In the genomic region with DNA sequence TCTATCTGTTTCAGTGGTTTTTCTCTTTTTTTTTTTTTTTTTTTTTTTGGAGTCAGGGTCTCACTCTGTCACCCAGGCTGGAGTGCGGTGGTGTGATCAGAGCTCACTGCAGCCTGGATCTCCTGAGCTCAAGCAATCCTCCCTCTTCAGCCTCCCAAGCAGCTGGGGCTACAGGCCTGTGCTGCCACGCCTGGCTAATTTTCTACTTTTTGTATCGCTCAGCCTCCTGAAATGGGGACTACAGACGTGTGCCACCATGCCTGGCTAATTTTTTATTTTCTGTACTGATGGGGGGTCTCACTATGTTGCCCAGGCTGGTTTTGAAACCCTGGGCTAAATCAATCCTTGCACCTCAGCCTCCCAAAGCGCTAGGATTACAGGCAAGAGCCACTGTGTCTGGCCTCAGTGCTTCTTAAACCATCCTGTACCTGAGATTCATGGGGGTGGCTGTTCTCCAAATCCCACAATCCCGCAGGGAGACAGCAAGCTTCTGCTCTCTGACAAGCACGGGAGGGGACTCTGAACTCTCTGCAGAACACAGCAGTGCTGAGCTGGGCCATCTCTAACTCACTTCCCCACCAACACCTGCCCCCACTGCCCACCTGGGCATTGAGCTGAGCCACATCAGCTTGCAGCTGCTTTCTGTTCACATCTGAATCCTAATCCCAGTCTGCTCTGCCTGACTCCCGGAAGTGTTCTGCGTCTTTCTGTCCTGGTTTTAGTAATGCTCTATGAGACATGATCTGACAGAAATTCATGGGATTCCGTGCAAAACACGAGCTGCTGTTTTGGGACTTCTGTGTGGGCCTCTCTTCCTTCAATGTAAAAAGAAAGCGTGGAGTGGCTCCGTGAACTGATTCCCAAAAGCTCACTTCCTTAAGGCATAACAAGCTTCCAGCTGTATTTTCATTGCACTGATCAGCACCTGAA, we compare ENCODE assay signal across 12 cellular contexts.
DNase-seq lines count a peak whose midpoint lies in the region; ATAC-seq and TF ChIP-seq lines count a peak whose summit lies in the region.
"Had no signal": no experiment of that assay in that cellular context is flagged by ENCODE, and none has a peak within 500 bp of the region (broad histone marks: within the 10 kb centered on the region; RNA-seq: fewer than 3 reads in every experiment).

No MANE protein-coding gene starts in this region.

- peaks cover 4% of the 10 kb centered on the region for H3K9me3 ChIP-seq in OCI-LY3 (ENCODE audit: insufficient read depth, low read length)
- H3K9me3 ChIP-seq: SK-N-SH had no signal

- no peaks in the 10 kb centered on the region for H3K27me3 ChIP-seq in OCI-LY3 (ENCODE audit: low read depth, low read length)

- no peak overlapping the region for H2AFZ ChIP-seq in OCI-LY3 (ENCODE audit: low read depth, low read length)

- DNase-seq in GM12865 (ENCODE audit: low read depth), result peak; percentile 49
- no peak for DNase-seq in left lobe of liver (ENCODE audit: low spot score)
- no peak for DNase-seq in sciatic nerve (ENCODE audit: low spot score)
- DNase-seq in omental fat pad (ENCODE audit: low spot score), result no peak
- no peak for DNase-seq in UCSD-AML1 (lab: John Stamatoyannopoulos, UW; ENCODE audit: unreplicated experiment)
- DNase-seq in kidney tubule cell (ENCODE audit: low spot score), result no peak
- no peak for DNase-seq in T-helper 1 cell
- DNase-seq: CD4-positive, alpha-beta memory T cell; HCEC 1CT had no signal

- H4K20me1 ChIP-seq in OCI-LY3 (ENCODE audit: insufficient read depth, low read length), result no peaks in the 10 kb centered on the region; the same call in 1 of the 2 replicates

- peaks cover 12% of the 10 kb centered on the region for H3K36me3 ChIP-seq in OCI-LY3 (replicated peaks; ENCODE audit: low read depth, low read length)

- H3K4me2 ChIP-seq in OCI-LY3 (ENCODE audit: low read length), result peak overlapping the region; percentile 64
- H3K4me2 ChIP-seq: SK-N-SH had no signal

- no peaks in the 10 kb centered on the region for H3K79me2 ChIP-seq in OCI-LY3 (ENCODE audit: low read length)

- no peak overlapping the region; the same call in 1 of the 2 replicates for H3K9ac ChIP-seq in OCI-LY3 (ENCODE audit: low read length)
- H3K9ac ChIP-seq: SK-N-SH had no signal

- H3K4me1 ChIP-seq in OCI-LY3 (ENCODE audit: low read length), result peaks cover 17% of the 10 kb centered on the region

- no peak for TF ChIP-seq CTCF in GM12865 (IDR thresholded peaks at IDR 0.05; ENCODE audit: insufficient read depth, low read depth, low read length, missing control alignments)
- TF ChIP-seq CTCF in OCI-LY3 (IDR thresholded peaks at IDR 0.05; ENCODE audit: low read depth, low read length), result no peak
- no peak for TF ChIP-seq CTCF in omental fat pad (IDR thresholded peaks at IDR 0.05)

- intact Hi-C loops in sciatic nerve (cut with DNase I), result no loop called here

- ATAC-seq in left lobe of liver (peak; percentile 6), sciatic nerve (peak; percentile 22), omental fat pad (ENCODE audit: low FRiP score) (no peak)
- ATAC-seq: PC-3 had no signal

- no peak overlapping the region for H3K27ac ChIP-seq in OCI-LY3 (ENCODE audit: low read length)

- H3K4me3 ChIP-seq in GM12865 (ENCODE audit: low read depth, low read length) (no peak overlapping the region), OCI-LY3 (ENCODE audit: low read length) (no peak overlapping the region)
